Comparison of ENCODE assay signal across 21 cellular contexts in genomic region chr12:89995870-89996269, GRCh38.
A peak's percentile ranks its signal among the peaks of the same experiment; 100 is the strongest.
DNase-seq lines count a peak whose midpoint lies in the region; ATAC-seq and TF ChIP-seq lines count a peak whose summit lies in the region.
"Had no signal": no experiment of that assay in that cellular context is flagged by ENCODE, and none has a peak within 500 bp of the region (broad histone marks: within the 10 kb centered on the region; RNA-seq: fewer than 3 reads in every experiment).

No MANE protein-coding gene starts in this region.

- H3K27ac Mint-ChIP-seq in stimulated activated memory B cell treated with anti-CD40 and anti-IgM and Interleukin-4, amounts not matched to agents 10 μg/mL and 1 μg/mL and 100 μg/mL, for 72 hours: peak overlapping the region; percentile 15

- peaks cover 43% of the 10 kb centered on the region for H3K4me1 Mint-ChIP-seq in stimulated activated memory B cell treated with anti-CD40 and anti-IgM and Interleukin-4, amounts not matched to agents 10 μg/mL and 1 μg/mL and 100 μg/mL, for 72 hours

- H2AFZ ChIP-seq in OCI-LY7 (ENCODE audit: low read length): peak overlapping the region; percentile 17; the same call in 1 of the 2 replicates
- H2AFZ ChIP-seq in mesenchymal stem cell (ENCODE audit: low read depth, low read length): no peak overlapping the region
- no peak overlapping the region for H2AFZ ChIP-seq in PC-9

- H3K4me2 ChIP-seq in OCI-LY7 (ENCODE audit: low read length) (no peak overlapping the region), mesenchymal stem cell (ENCODE audit: low read length, poor library complexity, severe bottlenecking) (no peak overlapping the region), PC-9 (no peak overlapping the region)

- H2BK5ac ChIP-seq in mesenchymal stem cell (ENCODE audit: low read depth, low read length, poor library complexity, severe bottlenecking): no peak overlapping the region

- intact Hi-C loops in OCI-LY7 (cut with micrococcal nuclease; ENCODE audit: unreplicated experiment) (no loop called here), PC-9 (cut with micrococcal nuclease; ENCODE audit: unreplicated experiment) (no loop called here)

- H3K9me3 ChIP-seq in OCI-LY7 (ENCODE audit: low read length): peaks cover 6% of the 10 kb centered on the region; the same call in 1 of the 2 replicates
- no peaks in the 10 kb centered on the region for H3K9me3 ChIP-seq in mesenchymal stem cell (ENCODE audit: control insufficient read depth, low read length)
- peaks cover 17% of the 10 kb centered on the region for H3K9me3 ChIP-seq in PC-9 (ENCODE audit: insufficient read depth, low read depth)
- H3K9me3 ChIP-seq: Caco-2 had no signal

- H3K4me1 ChIP-seq in OCI-LY7 (ENCODE audit: insufficient read depth, low read length, poor library complexity, severe bottlenecking) (peaks cover 28% of the 10 kb centered on the region), mesenchymal stem cell (ENCODE audit: control insufficient read depth, insufficient read depth, low read depth, low read length) (no peaks in the 10 kb centered on the region), PC-9 (replicated peaks; ENCODE audit: insufficient read depth) (no peaks in the 10 kb centered on the region)

- CTCF ChIA-PET in OCI-LY7 (lab: Charles Lee; ENCODE audit: unreplicated experiment) (no interaction called here), PC-9 (lab: Charles Lee) (no interaction called here)

- H3K9me2 ChIP-seq in OCI-LY7 (ENCODE audit: insufficient read depth, low read length) (no peaks in the 10 kb centered on the region), PC-9 (ENCODE audit: insufficient read depth) (no peaks in the 10 kb centered on the region; the same call in 1 of the 2 replicates)

- peak overlapping the region; percentile 1 to 86 for H3K18ac ChIP-seq in mesenchymal stem cell (ENCODE audit: low read depth in 1 of 2, low read length in 2 of 2)

- no peaks in the 10 kb centered on the region for H4K20me1 ChIP-seq in OCI-LY7 (ENCODE audit: insufficient read depth, low read length)
- no peaks in the 10 kb centered on the region for H4K20me1 ChIP-seq in PC-9 (ENCODE audit: insufficient read depth)

- no peak overlapping the region for H3K9ac ChIP-seq in mesenchymal stem cell (ENCODE audit: low read length)

- H2BK120ac ChIP-seq in mesenchymal stem cell (ENCODE audit: low read depth, low read length): no peak overlapping the region

- POLR2A ChIA-PET in OCI-LY7 (lab: Charles Lee): interaction anchor here (2.7 kb wide), 1 partner anchor 7 kb away, joined by 15 read pairs; no protein-coding TSS in a partner anchor
- POLR2A ChIA-PET in PC-9 (lab: Charles Lee; ENCODE audit: unreplicated experiment): no interaction called here

- H4K91ac ChIP-seq in mesenchymal stem cell (ENCODE audit: low read length): peak overlapping the region; percentile 75

- H3K36me3 ChIP-seq in OCI-LY7 (ENCODE audit: insufficient read depth, low read length): no peaks in the 10 kb centered on the region; the same call in 1 of the 2 replicates
- H3K36me3 ChIP-seq in mesenchymal stem cell (ENCODE audit: control insufficient read depth in 1 of 2, insufficient read depth in 2 of 2, low read depth in 1 of 2, low read length in 2 of 2): no peaks in the 10 kb centered on the region
- H3K36me3 ChIP-seq in PC-9 (ENCODE audit: low read depth): no peaks in the 10 kb centered on the region

- TF ChIP-seq CTCF in OCI-LY7 (conservative IDR thresholded peaks at IDR 0.05; ENCODE audit: low read length) (no peak), PC-9 (conservative IDR thresholded peaks at IDR 0.05) (no peak)

- H3K27me3 Mint-ChIP-seq in stimulated activated memory B cell treated with anti-CD40 and anti-IgM and Interleukin-4, amounts not matched to agents 10 μg/mL and 1 μg/mL and 100 μg/mL, for 72 hours: no peaks in the 10 kb centered on the region

- H3K27ac ChIP-seq in OCI-LY7 (ENCODE audit: low read depth, low read length, poor library complexity, severe bottlenecking) (no peak overlapping the region), mesenchymal stem cell (ENCODE audit: low read length, poor library complexity, severe bottlenecking) (no peak overlapping the region), PC-9 (no peak overlapping the region)
- H3K27ac ChIP-seq: RWPE1 had no signal

- H2BK12ac ChIP-seq in mesenchymal stem cell (ENCODE audit: low read length in 2 of 2): peak overlapping the region; percentile 10 to 54

- no peak overlapping the region for H2AK5ac ChIP-seq in mesenchymal stem cell (ENCODE audit: low read length, severe bottlenecking)

- H3K27me3 ChIP-seq in mesenchymal stem cell (ENCODE audit: control insufficient read depth in 1 of 2, insufficient read depth in 1 of 2, low read length in 2 of 2): no peaks in the 10 kb centered on the region
- no peaks in the 10 kb centered on the region for H3K27me3 ChIP-seq in PC-9 (ENCODE audit: insufficient read depth, low read depth)

- H3K79me2 ChIP-seq in OCI-LY7 (ENCODE audit: insufficient read depth, low read depth, low read length): no peaks in the 10 kb centered on the region
- H3K79me2 ChIP-seq in PC-9 (ENCODE audit: low read depth): no peaks in the 10 kb centered on the region

- no peaks in the 10 kb centered on the region for H3K79me1 ChIP-seq in mesenchymal stem cell (replicated peaks; ENCODE audit: low read length, poor library complexity, severe bottlenecking)

- no peak overlapping the region for H3K14ac ChIP-seq in mesenchymal stem cell (ENCODE audit: low read length in 2 of 2)

- no peaks in the 10 kb centered on the region for H3K9me3 Mint-ChIP-seq in stimulated activated memory B cell treated with anti-CD40 and anti-IgM and Interleukin-4, amounts not matched to agents 10 μg/mL and 1 μg/mL and 100 μg/mL, for 72 hours
- H3K9me3 Mint-ChIP-seq: CD14-positive monocyte had no signal

- BruUV-seq in OCI-LY7 (replicated peaks; lab: Mats Ljungman, UMichigan): no TSS peak
- BruUV-seq in PC-9 (replicated peaks; lab: Mats Ljungman, UMichigan): no TSS peak

- no peak overlapping the region for H3K23ac ChIP-seq in mesenchymal stem cell (ENCODE audit: low read length in 2 of 2)

- H3K4me3 ChIP-seq in OCI-LY7 (ENCODE audit: low read depth, low read length, poor library complexity, severe bottlenecking) (no peak overlapping the region), mesenchymal stem cell (ENCODE audit: insufficient read depth in 1 of 2, low read depth in 1 of 2, low read length in 2 of 2) (no peak overlapping the region), PC-9 (no peak overlapping the region)
- H3K4me3 ChIP-seq: GM12878 had no signal

- H3K4me3 Mint-ChIP-seq in stimulated activated memory B cell treated with anti-CD40 and anti-IgM and Interleukin-4, amounts not matched to agents 10 μg/mL and 1 μg/mL and 100 μg/mL, for 72 hours: no peak overlapping the region
- H3K4me3 Mint-ChIP-seq: CD14-positive monocyte had no signal

- no peaks in the 10 kb centered on the region for H3F3A ChIP-seq in PC-9 (ENCODE audit: insufficient read depth, low read depth)

- DNase-seq in EH (ENCODE audit: low read depth) (peak; percentile 46), OCI-LY7 (ENCODE audit: low spot score) (no peak), mesenchymal stem cell (peak; percentile 13), PC-9 (no peak)
- DNase-seq: Caco-2, GF-D8, KG1, NCI-H1417, NCI-H187, NCI-H2107, NCI-H510A, NCI-H82, PC-3, SIG-M5 had no signal

- no peak overlapping the region for H3K4ac ChIP-seq in mesenchymal stem cell (ENCODE audit: low read depth in 1 of 2, low read length in 2 of 2)

- no peak overlapping the region for H4K8ac ChIP-seq in mesenchymal stem cell (ENCODE audit: low read length)

- no peaks in the 10 kb centered on the region for H3K36me3 Mint-ChIP-seq in stimulated activated memory B cell treated with anti-CD40 and anti-IgM and Interleukin-4, amounts not matched to agents 10 μg/mL and 1 μg/mL and 100 μg/mL, for 72 hours
- H3K36me3 Mint-ChIP-seq: CD14-positive monocyte had no signal

- 82% methylated on average over 1 of the region's 1 CpG for WGBS in mesenchymal stem cell

- no peak overlapping the region for H2BK15ac ChIP-seq in mesenchymal stem cell (ENCODE audit: low read depth, poor library complexity, severe bottlenecking)

- ATAC-seq in stimulated activated memory B cell treated with anti-CD40 and anti-IgM and Interleukin-4, amounts not matched to agents 10 μg/mL and 1 μg/mL and 100 μg/mL, for 72 hours: no peak
- ATAC-seq in GM19463 (IDR thresholded peaks at IDR 0.05; ENCODE audit: unreplicated experiment): no peak
- ATAC-seq in GM19452 (IDR thresholded peaks at IDR 0.05; ENCODE audit: unreplicated experiment): no peak
- ATAC-seq: GM12878, HepG2, PC-3 had no signal

Comparison
In these comparisons a context has a peak if more than half of its experiments do, and no peak if none do; other contexts are left out.
1. DNase-seq: peak in EH (single experiment) and mesenchymal stem cell (single experiment); none in OCI-LY7 (single experiment) and PC-9 (0 of 2).